ENCODE assay signal across 1 cellular context in the genomic region with DNA sequence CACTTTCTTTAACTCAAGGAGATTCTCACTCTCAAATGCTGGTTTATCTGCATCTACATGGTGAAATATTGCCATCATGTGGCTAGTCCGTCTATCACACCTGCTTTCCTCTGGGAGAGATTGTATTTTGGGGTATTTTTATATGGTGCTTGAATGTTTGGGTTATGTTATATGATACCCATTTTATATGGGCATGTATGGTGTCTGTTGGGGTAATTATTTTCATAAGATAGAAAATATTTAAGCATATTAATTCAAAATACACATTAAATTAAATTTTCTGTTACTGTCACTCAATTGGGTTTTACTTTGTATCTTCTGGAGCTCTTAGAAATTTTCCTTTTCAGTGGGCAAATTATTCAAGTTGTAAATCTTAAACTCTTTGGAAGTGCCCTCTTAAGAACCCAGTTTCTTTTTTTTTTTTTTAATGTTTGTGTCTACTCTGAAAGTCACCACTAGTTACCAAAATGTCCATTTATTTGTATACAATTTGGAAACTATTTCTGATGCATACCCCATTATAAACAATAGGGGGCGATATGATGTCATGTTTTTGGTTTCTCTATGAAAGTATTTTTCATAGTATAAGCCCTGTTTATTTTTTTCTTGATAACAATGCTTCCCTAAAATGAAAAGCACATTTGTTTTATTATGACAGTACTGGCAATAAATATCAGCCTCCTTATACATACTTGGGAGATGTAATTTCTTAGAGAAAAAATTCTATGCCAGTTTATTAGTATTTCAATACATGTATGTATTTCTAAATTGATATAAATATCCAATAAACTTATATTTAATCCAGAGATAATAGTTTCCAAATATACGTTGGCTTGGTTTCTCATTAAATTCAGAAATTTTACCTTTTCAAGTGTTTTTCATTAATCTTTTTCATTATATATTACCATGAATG.
TF ChIP-seq lines count a peak whose summit lies in the region.

No MANE protein-coding gene starts in this region.

TF ChIP-seq in GM23338, 12 proteins besides CTCF, POLR2A, EP300 and RAD21 (continued from another document):
- TF ChIP-seq, protein P1, sequence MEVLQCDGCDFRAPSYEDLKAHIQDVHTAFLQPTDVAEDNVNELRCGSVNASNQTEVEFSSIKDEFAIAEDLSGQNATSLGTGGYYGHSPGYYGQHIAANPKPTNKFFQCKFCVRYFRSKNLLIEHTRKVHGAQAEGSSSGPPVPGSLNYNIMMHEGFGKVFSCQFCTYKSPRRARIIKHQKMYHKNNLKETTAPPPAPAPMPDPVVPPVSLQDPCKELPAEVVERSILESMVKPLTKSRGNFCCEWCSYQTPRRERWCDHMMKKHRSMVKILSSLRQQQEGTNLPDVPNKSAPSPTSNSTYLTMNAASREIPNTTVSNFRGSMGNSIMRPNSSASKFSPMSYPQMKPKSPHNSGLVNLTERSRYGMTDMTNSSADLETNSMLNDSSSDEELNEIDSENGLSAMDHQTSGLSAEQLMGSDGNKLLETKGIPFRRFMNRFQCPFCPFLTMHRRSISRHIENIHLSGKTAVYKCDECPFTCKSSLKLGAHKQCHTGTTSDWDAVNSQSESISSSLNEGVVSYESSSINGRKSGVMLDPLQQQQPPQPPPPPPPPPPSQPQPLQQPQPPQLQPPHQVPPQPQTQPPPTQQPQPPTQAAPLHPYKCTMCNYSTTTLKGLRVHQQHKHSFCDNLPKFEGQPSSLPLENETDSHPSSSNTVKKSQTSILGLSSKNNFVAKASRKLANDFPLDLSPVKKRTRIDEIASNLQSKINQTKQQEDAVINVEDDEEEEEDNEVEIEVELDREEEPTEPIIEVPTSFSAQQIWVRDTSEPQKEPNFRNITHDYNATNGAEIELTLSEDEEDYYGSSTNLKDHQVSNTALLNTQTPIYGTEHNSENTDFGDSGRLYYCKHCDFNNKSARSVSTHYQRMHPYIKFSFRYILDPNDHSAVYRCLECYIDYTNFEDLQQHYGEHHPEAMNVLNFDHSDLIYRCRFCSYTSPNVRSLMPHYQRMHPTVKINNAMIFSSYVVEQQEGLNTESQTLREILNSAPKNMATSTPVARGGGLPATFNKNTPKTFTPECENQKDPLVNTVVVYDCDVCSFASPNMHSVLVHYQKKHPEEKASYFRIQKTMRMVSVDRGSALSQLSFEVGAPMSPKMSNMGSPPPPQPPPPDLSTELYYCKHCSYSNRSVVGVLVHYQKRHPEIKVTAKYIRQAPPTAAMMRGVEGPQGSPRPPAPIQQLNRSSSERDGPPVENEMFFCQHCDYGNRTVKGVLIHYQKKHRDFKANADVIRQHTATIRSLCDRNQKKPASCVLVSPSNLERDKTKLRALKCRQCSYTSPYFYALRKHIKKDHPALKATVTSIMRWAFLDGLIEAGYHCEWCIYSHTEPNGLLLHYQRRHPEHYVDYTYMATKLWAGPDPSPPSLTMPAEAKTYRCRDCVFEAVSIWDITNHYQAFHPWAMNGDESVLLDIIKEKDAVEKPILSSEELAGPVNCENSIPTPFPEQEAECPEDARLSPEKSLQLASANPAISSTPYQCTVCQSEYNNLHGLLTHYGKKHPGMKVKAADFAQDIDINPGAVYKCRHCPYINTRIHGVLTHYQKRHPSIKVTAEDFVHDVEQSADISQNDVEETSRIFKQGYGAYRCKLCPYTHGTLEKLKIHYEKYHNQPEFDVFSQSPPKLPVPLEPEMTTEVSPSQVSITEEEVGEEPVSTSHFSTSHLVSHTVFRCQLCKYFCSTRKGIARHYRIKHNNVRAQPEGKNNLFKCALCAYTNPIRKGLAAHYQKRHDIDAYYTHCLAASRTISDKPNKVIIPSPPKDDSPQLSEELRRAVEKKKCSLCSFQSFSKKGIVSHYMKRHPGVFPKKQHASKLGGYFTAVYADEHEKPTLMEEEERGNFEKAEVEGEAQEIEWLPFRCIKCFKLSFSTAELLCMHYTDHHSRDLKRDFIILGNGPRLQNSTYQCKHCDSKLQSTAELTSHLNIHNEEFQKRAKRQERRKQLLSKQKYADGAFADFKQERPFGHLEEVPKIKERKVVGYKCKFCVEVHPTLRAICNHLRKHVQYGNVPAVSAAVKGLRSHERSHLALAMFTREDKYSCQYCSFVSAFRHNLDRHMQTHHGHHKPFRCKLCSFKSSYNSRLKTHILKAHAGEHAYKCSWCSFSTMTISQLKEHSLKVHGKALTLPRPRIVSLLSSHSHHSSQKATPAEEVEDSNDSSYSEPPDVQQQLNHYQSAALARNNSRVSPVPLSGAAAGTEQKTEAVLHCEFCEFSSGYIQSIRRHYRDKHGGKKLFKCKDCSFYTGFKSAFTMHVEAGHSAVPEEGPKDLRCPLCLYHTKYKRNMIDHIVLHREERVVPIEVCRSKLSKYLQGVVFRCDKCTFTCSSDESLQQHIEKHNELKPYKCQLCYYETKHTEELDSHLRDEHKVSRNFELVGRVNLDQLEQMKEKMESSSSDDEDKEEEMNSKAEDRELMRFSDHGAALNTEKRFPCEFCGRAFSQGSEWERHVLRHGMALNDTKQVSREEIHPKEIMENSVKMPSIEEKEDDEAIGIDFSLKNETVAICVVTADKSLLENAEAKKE (CRISPR knock-in tag; IDR thresholded peaks at IDR 0.05): no peak
- no peak for TF ChIP-seq ZNF114 (CRISPR knock-in tag; IDR thresholded peaks at IDR 0.05)
- TF ChIP-seq EZH2 (IDR thresholded peaks at IDR 0.05; ENCODE audit: low read depth, unreplicated experiment): no peak
